6 cellular contexts compared by ENCODE assay signal in genomic region chr9:35638755-35639154, GRCh38. TPM values are rescaled to one million over a fixed set of nuclear protein-coding genes. Genes with fewer than 3 reads are reported as not detected.
"Had no signal": no experiment of that assay in that cellular context is flagged by ENCODE, and none has a peak within 500 bp of the region (broad histone marks: within the 10 kb centered on the region; RNA-seq: fewer than 3 reads in every experiment).

No MANE protein-coding gene starts in this region.

RNA-seq across cellular contexts. Expression of gene SIT1, which starts 12.0 kb away (rescaled TPM):
- total RNA-seq: chondrocyte, endothelial cell of umbilical vein, left ventricle myocardium inferior, mammary epithelial cell, myocyte, Right ventricle myocardium superior had no signal
- polyA plus RNA-seq: endothelial cell of umbilical vein, mammary epithelial cell had no signal

RNA-seq across cellular contexts. Expression of gene RMRP, which starts 19.1 kb away (rescaled TPM):
- polyA plus RNA-seq: endothelial cell of umbilical vein had no signal

RNA-seq across cellular contexts. Expression of gene CD72, which starts 20.5 kb away (rescaled TPM):
- total RNA-seq: endothelial cell of umbilical vein had no signal

RNA-seq across cellular contexts. Expression of gene ARHGEF39, which starts 26.2 kb away (rescaled TPM):
- total RNA-seq: myocyte had no signal
